Comparison of ENCODE assay signal across 1 cellular context in genomic region chr9:19085295-19085694, GRCh38.
TF ChIP-seq lines count a peak whose summit lies in the region.

No MANE protein-coding gene starts in this region.

TF ChIP-seq in HCT116, 20 proteins besides CTCF, POLR2A, EP300 and RAD21 (continued from another document):
- TF ChIP-seq REST (IDR thresholded peaks at IDR 0.05; ENCODE audit: low read depth) = no peak
- no peak for TF ChIP-seq CEBPB (IDR thresholded peaks at IDR 0.05; ENCODE audit: low read depth)
- TF ChIP-seq TCF7L2 (IDR thresholded peaks at IDR 0.05; ENCODE audit: borderline replicate concordance, extremely low read depth, insufficient read depth, insufficient read length) = no peak
- TF ChIP-seq JUND (IDR thresholded peaks at IDR 0.05) = no peak
- no peak for TF ChIP-seq EZH2 (IDR thresholded peaks at IDR 0.05)
- TF ChIP-seq ZBTB33 (IDR thresholded peaks at IDR 0.05; ENCODE audit: extremely low read depth, insufficient replicate concordance, low read length) = no peak
- no peak for TF ChIP-seq POLR2AphosphoS5 (IDR thresholded peaks at IDR 0.05; ENCODE audit: low read depth, low read length)
- TF ChIP-seq CBX3 (IDR thresholded peaks at IDR 0.05; ENCODE audit: low read depth) = no peak
- no peak for TF ChIP-seq EGR1 (IDR thresholded peaks at IDR 0.05; ENCODE audit: low read depth)
- no peak for TF ChIP-seq SRF (IDR thresholded peaks at IDR 0.05; ENCODE audit: low read depth)
- no peak for TF ChIP-seq ATF3 (IDR thresholded peaks at IDR 0.05)
- no peak for TF ChIP-seq EZH2phosphoT487 (IDR thresholded peaks at IDR 0.05; ENCODE audit: borderline replicate concordance)
- no peak for TF ChIP-seq FOSL1 (IDR thresholded peaks at IDR 0.05; ENCODE audit: low read depth)
